In the genomic region with DNA sequence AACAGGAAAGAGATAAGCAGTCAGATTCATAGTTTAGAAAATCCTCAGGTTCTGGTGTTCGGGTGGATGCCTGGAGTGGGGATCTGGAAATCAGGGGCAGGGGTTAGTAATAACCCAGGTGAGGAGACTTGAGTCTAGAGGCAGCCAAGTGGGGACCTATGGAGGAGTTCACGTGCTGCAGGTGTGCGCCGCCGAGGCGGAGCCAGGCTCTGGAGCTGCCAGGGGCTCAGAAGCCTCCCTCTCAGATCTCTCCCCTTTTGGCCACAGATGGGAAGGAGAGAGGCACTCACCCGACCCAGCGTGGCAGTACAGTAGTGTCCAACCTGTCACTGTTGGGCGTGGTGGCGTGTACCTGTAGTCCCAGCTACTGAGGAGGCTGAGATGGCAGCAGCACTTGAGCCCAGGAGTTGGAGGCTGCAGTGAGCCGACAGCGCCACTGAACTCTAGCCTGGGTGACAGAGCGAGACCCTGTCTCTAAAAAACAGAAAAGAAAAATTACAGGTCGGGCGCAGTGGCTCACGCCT, we compare ENCODE assay signal across 1 cellular context.
TF ChIP-seq lines count a peak whose summit lies in the region.

No MANE protein-coding gene starts in this region.

TF ChIP-seq in IMR-90, 13 proteins besides CTCF, POLR2A, EP300 and RAD21:
- no peak for TF ChIP-seq CEBPB (IDR thresholded peaks at IDR 0.05; ENCODE audit: low read depth, low read length)
- no peak for TF ChIP-seq NFE2L2 (IDR thresholded peaks at IDR 0.05; ENCODE audit: low read depth, low read length)
- no peak for TF ChIP-seq RFX5 (IDR thresholded peaks at IDR 0.05; ENCODE audit: low read depth, low read length)
- TF ChIP-seq MAZ (IDR thresholded peaks at IDR 0.05; ENCODE audit: borderline replicate concordance, low read depth, low read length): no peak
- no peak for TF ChIP-seq MXI1 (IDR thresholded peaks at IDR 0.05; ENCODE audit: borderline replicate concordance, low read depth, low read length)
- TF ChIP-seq RCOR1 (IDR thresholded peaks at IDR 0.05; ENCODE audit: insufficient replicate concordance, low read length): no peak
- no peak for TF ChIP-seq USF2 (IDR thresholded peaks at IDR 0.05; ENCODE audit: low read depth, low read length)
- TF ChIP-seq BHLHE40 (IDR thresholded peaks at IDR 0.05; ENCODE audit: low read depth, low read length): no peak
- TF ChIP-seq, protein P1, sequence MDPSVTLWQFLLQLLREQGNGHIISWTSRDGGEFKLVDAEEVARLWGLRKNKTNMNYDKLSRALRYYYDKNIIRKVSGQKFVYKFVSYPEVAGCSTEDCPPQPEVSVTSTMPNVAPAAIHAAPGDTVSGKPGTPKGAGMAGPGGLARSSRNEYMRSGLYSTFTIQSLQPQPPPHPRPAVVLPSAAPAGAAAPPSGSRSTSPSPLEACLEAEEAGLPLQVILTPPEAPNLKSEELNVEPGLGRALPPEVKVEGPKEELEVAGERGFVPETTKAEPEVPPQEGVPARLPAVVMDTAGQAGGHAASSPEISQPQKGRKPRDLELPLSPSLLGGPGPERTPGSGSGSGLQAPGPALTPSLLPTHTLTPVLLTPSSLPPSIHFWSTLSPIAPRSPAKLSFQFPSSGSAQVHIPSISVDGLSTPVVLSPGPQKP (IDR thresholded peaks at IDR 0.05; ENCODE audit: borderline replicate concordance, low read depth, low read length): no peak
- no peak for TF ChIP-seq FOS (IDR thresholded peaks at IDR 0.05; ENCODE audit: low read depth, low read length)
- no peak for TF ChIP-seq SMC3 (IDR thresholded peaks at IDR 0.05; ENCODE audit: low read depth, low read length)
- no peak for TF ChIP-seq CHD1 (IDR thresholded peaks at IDR 0.05; ENCODE audit: low read depth, low read length)
- TF ChIP-seq MAFK (IDR thresholded peaks at IDR 0.05; ENCODE audit: low read depth, low read length): no peak
